In the genomic region with DNA sequence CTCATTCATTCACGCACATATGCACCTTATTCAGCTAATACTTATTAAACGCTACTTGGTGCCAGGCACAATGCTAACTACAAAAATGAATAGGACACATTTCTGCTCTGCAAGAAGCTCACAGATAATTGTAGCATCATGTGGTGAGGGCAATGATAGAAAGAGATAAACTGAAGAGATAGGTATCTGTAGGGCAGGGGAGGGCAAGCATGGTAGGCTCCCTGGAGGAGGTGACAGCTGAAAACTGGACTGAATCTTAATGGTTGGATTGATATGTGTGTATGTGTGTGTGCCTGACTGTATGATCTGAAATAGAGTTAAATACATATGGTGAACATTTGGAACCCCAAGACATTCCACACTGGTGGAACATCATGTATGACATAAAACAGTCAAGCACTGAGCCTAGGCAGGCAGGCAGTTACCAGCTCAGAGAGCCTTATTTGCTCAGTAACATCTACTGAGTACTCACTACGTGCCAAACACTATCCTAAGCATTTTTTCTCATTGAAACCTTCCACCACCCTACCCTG, we compare ENCODE assay signal across 8 cellular contexts.
"Had no signal": no experiment of that assay in that cellular context is flagged by ENCODE, and none has a peak within 500 bp of the region (broad histone marks: within the 10 kb centered on the region; RNA-seq: fewer than 3 reads in every experiment).

No MANE protein-coding gene starts in this region.

- FAIRE-seq: H1, H54, HTR-8/SVneo had no signal

- H3K4me3 Mint-ChIP-seq: GM23338, H9 had no signal

- H3K4me3 ChIP-seq: GM23338 had no signal

- H3K27ac Mint-ChIP-seq: GM23338, H9 had no signal

- H3K4me1 Mint-ChIP-seq: GM23338 had no signal

- ATAC-seq: GM23338 had no signal

- DNase-seq: H9, HCEC 1CT, KBM-7 had no signal

- H3K9ac ChIP-seq: KMS-11 had no signal

- H3K9me3 Mint-ChIP-seq: GM23338, H9 had no signal

- H3K4me2 ChIP-seq: GM23338, KMS-11 had no signal

- H3K27ac ChIP-seq: KMS-11 had no signal
